Comparison of ENCODE assay signal across 16 cellular contexts in the genomic region with DNA sequence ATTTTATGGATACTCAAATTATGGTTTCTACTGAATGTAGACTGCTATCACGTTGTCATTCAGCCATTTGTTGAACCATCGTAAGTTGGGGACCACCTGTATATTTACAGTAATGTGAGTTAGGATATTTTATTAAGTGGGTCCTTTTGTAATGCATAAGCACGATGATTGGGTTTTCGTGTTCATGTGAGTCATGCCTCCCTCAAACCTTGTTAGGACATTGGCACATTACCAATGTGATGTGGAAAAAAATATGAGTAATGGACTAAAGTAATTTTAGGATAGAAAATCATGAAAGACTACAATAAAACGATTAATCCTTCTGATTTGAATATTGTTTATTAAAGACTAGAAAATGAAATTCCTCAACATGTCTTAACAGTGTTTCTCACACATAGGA. TPM values are rescaled to one million over a fixed set of nuclear protein-coding genes. Genes with fewer than 3 reads are reported as not detected.
DNase-seq lines count a peak whose midpoint lies in the region; ATAC-seq and TF ChIP-seq lines count a peak whose summit lies in the region.
"Had no signal": no experiment of that assay in that cellular context is flagged by ENCODE, and none has a peak within 500 bp of the region (broad histone marks: within the 10 kb centered on the region; RNA-seq: fewer than 3 reads in every experiment).

No MANE protein-coding gene starts in this region.

- peak overlapping the region; percentile 82 for H3K27ac Mint-ChIP-seq in HFFc6
- no peak overlapping the region for H3K27ac Mint-ChIP-seq in T-helper 2 cell treated with Interferon-gamma antibody and Interleukin-4, amounts not matched to agents 5 μg/mL and 100 μg/mL, for 36 hours
- H3K27ac Mint-ChIP-seq: naive B cell had no signal

- H3K36me3 Mint-ChIP-seq in HFFc6 (ENCODE audit: low read depth) = peaks cover 21% of the 10 kb centered on the region
- H3K36me3 Mint-ChIP-seq in T-helper 2 cell treated with Interferon-gamma antibody and Interleukin-4, amounts not matched to agents 5 μg/mL and 100 μg/mL, for 36 hours (ENCODE audit: low read depth) = peaks cover 59% of the 10 kb centered on the region

- no peak for TF ChIP-seq EP300 in transverse colon (IDR thresholded peaks at IDR 0.05; ENCODE audit: low read depth)

- in situ Hi-C loops in astrocyte of the spinal cord (cut with HindIII; ENCODE audit: low sequenced_read_pairs) = no loop called here
- in situ Hi-C loops in transverse colon (cut with MboI; ENCODE audit: low pct_ligation_motif_present in 1 of 4, low pct_unique_long_range_greater_than_20kb in 1 of 4, low sequenced_read_pairs in 3 of 4) = loop anchor here in 1 of 4 donors (25.0 kb wide), 1 partner anchor 336 kb away; the partner anchor contains the start of genes BBIP1 and SHOC2

- peaks cover 0 to 21% (median 0%) of the 10 kb centered on the region in 4 donors for H3K4me1 ChIP-seq in transverse colon
- H3K4me1 ChIP-seq: right lobe of liver had no signal

- DNase-seq in AG10803 (ENCODE audit: low read depth) = peak; percentile 69
- DNase-seq in HFFc6 = peak; percentile 84
- peak; percentile 67 for DNase-seq in astrocyte of the spinal cord (ENCODE audit: low read depth, low spot score)
- DNase-seq in iris pigment epithelial cell (ENCODE audit: low read depth) = peak; percentile 91
- no peak for DNase-seq in GM19240 (ENCODE audit: insufficient read length, low spot score)
- no peak for DNase-seq in transverse colon
- DNase-seq in T-helper 2 cell treated with Interferon-gamma antibody and Interleukin-4, amounts not matched to agents 5 μg/mL and 100 μg/mL, for 36 hours (ENCODE audit: low spot score) = no peak
- DNase-seq: activated CD4-positive, CD25-positive, alpha-beta regulatory T cell treated with anti-CD3 and anti-CD28 coated beads, Interleukin-2, amount 50 U/mL, for 72 hours; CD8-positive, alpha-beta memory T cell; cortex of kidney; naive B cell; NCI-H2081 treated with DMSO at 0.1 percent for 48 hours; right lobe of liver had no signal

- H3K4me1 Mint-ChIP-seq in HFFc6 (ENCODE audit: low read depth) = peaks cover 42% of the 10 kb centered on the region
- peaks cover 34% of the 10 kb centered on the region for H3K4me1 Mint-ChIP-seq in T-helper 2 cell treated with Interferon-gamma antibody and Interleukin-4, amounts not matched to agents 5 μg/mL and 100 μg/mL, for 36 hours (ENCODE audit: low read depth)

- ATAC-seq in HG02870 (IDR thresholded peaks at IDR 0.05; ENCODE audit: unreplicated experiment) = no peak
- ATAC-seq: right lobe of liver had no signal

- WGBS in transverse colon (ENCODE audit: low coverage in 1 of 2), 2 donors = 72 to 94% methylated on average over 3 to 5 of the region's 5 CpGs

- intact Hi-C loops in transverse colon (cut with DNase I; ENCODE audit: low total_unique reads) = no loop called here

- no peaks in the 10 kb centered on the region for H3K27me3 Mint-ChIP-seq in HFFc6 (ENCODE audit: insufficient read depth)
- no peaks in the 10 kb centered on the region for H3K27me3 Mint-ChIP-seq in T-helper 2 cell treated with Interferon-gamma antibody and Interleukin-4, amounts not matched to agents 5 μg/mL and 100 μg/mL, for 36 hours (ENCODE audit: low read depth)
- H3K27me3 Mint-ChIP-seq: CD8-positive, alpha-beta memory T cell; naive B cell had no signal

- no peak overlapping the region for H3K27ac ChIP-seq in transverse colon
- H3K27ac ChIP-seq: KMS-11, right lobe of liver, suprapubic skin had no signal

- H3K27me3 ChIP-seq in transverse colon = no peaks in the 10 kb centered on the region
- H3K27me3 ChIP-seq: right lobe of liver, suprapubic skin had no signal

- no peaks in the 10 kb centered on the region for H3K9me3 ChIP-seq in transverse colon
- H3K9me3 ChIP-seq: right lobe of liver, suprapubic skin had no signal

- TF ChIP-seq POLR2A in transverse colon (IDR thresholded peaks at IDR 0.05) = no peak

- TF ChIP-seq CTCF in AG10803 (conservative IDR thresholded peaks at IDR 0.05; ENCODE audit: low read length) (no peak), HFFc6 (IDR thresholded peaks at IDR 0.05) (no peak), astrocyte of the spinal cord (IDR thresholded peaks at IDR 0.05; ENCODE audit: low read depth, low read length) (no peak), transverse colon (IDR thresholded peaks at IDR 0.05) (no peak)

- H3K9me3 Mint-ChIP-seq in HFFc6 = no peaks in the 10 kb centered on the region
- no peaks in the 10 kb centered on the region for H3K9me3 Mint-ChIP-seq in T-helper 2 cell treated with Interferon-gamma antibody and Interleukin-4, amounts not matched to agents 5 μg/mL and 100 μg/mL, for 36 hours
- H3K9me3 Mint-ChIP-seq: CD8-positive, alpha-beta memory T cell; naive B cell had no signal

- H3K4me3 Mint-ChIP-seq in HFFc6 = peak overlapping the region; percentile 66
- no peak overlapping the region for H3K4me3 Mint-ChIP-seq in T-helper 2 cell treated with Interferon-gamma antibody and Interleukin-4, amounts not matched to agents 5 μg/mL and 100 μg/mL, for 36 hours
- H3K4me3 Mint-ChIP-seq: CD8-positive, alpha-beta memory T cell; naive B cell had no signal

- H3K4me3 ChIP-seq in AG10803 (ENCODE audit: low read length) (no peak overlapping the region), astrocyte of the spinal cord (ENCODE audit: low read depth, low read length) (no peak overlapping the region), transverse colon (no peak overlapping the region)
- H3K4me3 ChIP-seq: right lobe of liver, suprapubic skin had no signal

- peaks cover 0 to 45% (median 17%) of the 10 kb centered on the region in 4 donors for H3K36me3 ChIP-seq in transverse colon

RNA-seq across cellular contexts. Expression of gene SMC3, which starts 8.7 kb away (rescaled TPM):
- total RNA-seq in HFFc6 (2021; fragmentation: NEBNext Ultra II Directional; extraction: Animal tissue kit (Norgen Biotek cat#: 25700)) = 10 to 100 TPM; 26.0 to 40.5 (median 38.0) TPM
- 10 to 100 TPM; 16.8 to 31.9 (median 21.1) TPM for total RNA-seq in transverse colon

Comparison
In these comparisons a context has a peak if more than half of its experiments do, and no peak if none do; other contexts are left out.
1. DNase-seq: peak in AG10803 (single experiment), HFFc6 (single experiment), astrocyte of the spinal cord (single experiment) and iris pigment epithelial cell (single experiment); none in GM19240 (single experiment), transverse colon (single experiment) and T-helper 2 cell treated with Interferon-gamma antibody and Interleukin-4, amounts not matched to agents 5 μg/mL and 100 μg/mL, for 36 hours (single experiment).